8 cellular contexts compared by ENCODE assay signal in the genomic region with DNA sequence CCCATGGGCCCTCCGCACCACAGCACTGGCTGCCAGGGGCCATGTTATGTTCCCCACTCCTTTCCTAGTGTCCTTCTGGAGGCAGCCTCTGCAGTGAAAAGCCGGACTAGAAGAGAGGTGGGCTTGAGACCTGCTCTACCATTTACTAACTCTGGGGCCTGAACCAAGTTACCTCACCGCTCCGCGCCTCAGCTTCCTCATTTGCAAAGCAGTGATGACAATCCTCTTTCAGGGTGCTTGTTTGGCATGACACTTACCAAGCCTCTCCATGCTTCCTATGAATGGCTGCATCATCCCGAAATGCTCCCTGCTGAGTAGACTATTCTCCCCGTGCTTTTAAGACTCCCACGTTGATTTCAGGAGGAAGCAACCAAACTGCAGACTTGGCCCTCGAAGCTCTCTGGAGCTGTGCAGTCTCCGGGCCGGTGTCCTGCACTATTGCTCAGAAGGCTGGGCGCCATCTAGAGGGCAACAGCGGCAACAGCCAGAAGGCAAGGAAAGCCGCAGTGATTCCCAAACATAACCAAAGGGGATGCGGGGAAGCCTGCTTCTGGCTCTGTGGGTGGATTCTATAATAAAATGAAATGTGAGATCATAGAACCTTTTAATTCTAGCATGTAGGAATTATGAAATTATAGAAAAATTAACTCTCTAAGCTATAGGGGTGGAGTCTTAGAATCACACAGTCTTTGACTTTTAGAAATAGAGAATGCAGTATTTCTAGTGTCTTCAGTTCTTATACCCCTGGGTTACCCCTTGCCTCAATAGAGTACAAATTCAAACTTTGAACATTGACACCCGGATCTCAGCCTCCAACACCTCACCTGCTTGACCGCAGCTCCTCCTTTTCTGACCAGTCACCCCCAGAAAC.
DNase-seq lines count a peak whose midpoint lies in the region; ATAC-seq and TF ChIP-seq lines count a peak whose summit lies in the region.

No MANE protein-coding gene starts in this region.

- no peaks in the 10 kb centered on the region for H3F3A ChIP-seq in PC-9 (ENCODE audit: insufficient read depth, low read depth)

- H3K36me3 ChIP-seq in PC-9 (ENCODE audit: low read depth) (no peaks in the 10 kb centered on the region), parathyroid adenoma (ENCODE audit: control insufficient read depth, insufficient read depth, low read length) (no peaks in the 10 kb centered on the region)

- no TSS peak for BruUV-seq in PC-9 (replicated peaks; lab: Mats Ljungman, UMichigan)

- H3K27ac ChIP-seq in PC-9 (no peak overlapping the region), parathyroid adenoma (no peak overlapping the region)

- DNase-seq in GM03348 (ENCODE audit: low spot score): peak; percentile 92
- DNase-seq in HuH-7.5 (ENCODE audit: low spot score): peak; percentile 68
- peak in 1 of 2 experiments; percentile 60 for DNase-seq in PC-9
- peak; percentile 41 for DNase-seq in activated naive CD4-positive, alpha-beta T cell treated with Interleukin-2 at 50 U/mL for 16 hours
- DNase-seq in head of caudate nucleus: peak; percentile 74 to 93 (median 85)
- DNase-seq in stimulated activated naive CD4-positive, alpha-beta T cell (lab: John Stamatoyannopoulos, UW): no peak

- POLR2A ChIA-PET in PC-9 (lab: Charles Lee; ENCODE audit: unreplicated experiment): no interaction called here

- no peaks in the 10 kb centered on the region for H3K9me3 ChIP-seq in PC-9 (ENCODE audit: insufficient read depth, low read depth)
- no peaks in the 10 kb centered on the region for H3K9me3 ChIP-seq in parathyroid adenoma (ENCODE audit: control insufficient read depth, low read length)

- H3K27me3 ChIP-seq in PC-9 (ENCODE audit: insufficient read depth, low read depth): peaks cover 20% of the 10 kb centered on the region
- no peaks in the 10 kb centered on the region for H3K27me3 ChIP-seq in parathyroid adenoma (ENCODE audit: control insufficient read depth, insufficient read depth, low read length)

- H3K4me3 ChIP-seq in PC-9: no peak overlapping the region
- no peak overlapping the region for H3K4me3 ChIP-seq in parathyroid adenoma (ENCODE audit: low read depth, low read length)

- H3K4me2 ChIP-seq in PC-9 (no peak overlapping the region), parathyroid adenoma (ENCODE audit: low read length) (no peak overlapping the region)

- ATAC-seq in GM21717 (IDR thresholded peaks at IDR 0.05; ENCODE audit: unreplicated experiment): peak; percentile 88

- H2AFZ ChIP-seq in PC-9: no peak overlapping the region
- H2AFZ ChIP-seq in parathyroid adenoma: no peak overlapping the region

- CTCF ChIA-PET in PC-9 (lab: Charles Lee): interaction anchor here (0.6 kb wide), 1 partner anchor 503 kb away, joined by 3 read pairs; no protein-coding TSS in a partner anchor

- no peaks in the 10 kb centered on the region for H4K20me1 ChIP-seq in PC-9 (ENCODE audit: insufficient read depth)

- H3K9ac ChIP-seq in parathyroid adenoma: no peak overlapping the region

- H3K4me1 ChIP-seq in PC-9 (replicated peaks; ENCODE audit: insufficient read depth) (no peaks in the 10 kb centered on the region), parathyroid adenoma (no peaks in the 10 kb centered on the region)

- TF ChIP-seq CTCF in PC-9 (conservative IDR thresholded peaks at IDR 0.05) (peak; percentile 85), parathyroid adenoma (IDR thresholded peaks at IDR 0.05) (peak; percentile 67)

- no peaks in the 10 kb centered on the region for H3K9me2 ChIP-seq in PC-9 (ENCODE audit: insufficient read depth)

- no peaks in the 10 kb centered on the region for H3K79me2 ChIP-seq in PC-9 (ENCODE audit: low read depth)
- H3K79me2 ChIP-seq in parathyroid adenoma: no peaks in the 10 kb centered on the region

- intact Hi-C loops in PC-9 (cut with micrococcal nuclease; ENCODE audit: unreplicated experiment): loop anchor here (5.0 kb wide), 1 partner anchor 412 kb away; no protein-coding TSS in a partner anchor
- intact Hi-C loops in head of caudate nucleus (cut with DNase I): no loop called here

Comparison
In these comparisons a context has a peak if more than half of its experiments do, and no peak if none do; other contexts are left out.
1. DNase-seq: peak in GM03348 (single experiment), HuH-7.5 (single experiment), activated naive CD4-positive, alpha-beta T cell treated with Interleukin-2 at 50 U/mL for 16 hours (single experiment) and head of caudate nucleus (42 of 42); none in stimulated activated naive CD4-positive, alpha-beta T cell (0 of 6).